In genomic region chr10:3711918-3712317, GRCh38 we compare ENCODE assay signal across 38 cellular contexts.
"Had no signal": no experiment of that assay in that cellular context is flagged by ENCODE, and none has a peak within 500 bp of the region (broad histone marks: within the 10 kb centered on the region; RNA-seq: fewer than 3 reads in every experiment).

No MANE protein-coding gene starts in this region.

- H3K36me3 Mint-ChIP-seq: activated naive CD8-positive, alpha-beta T cell treated with anti-CD3 and anti-CD28 coated beads for 36 hours; brain had no signal

- DNase-seq: activated effector memory CD4-positive, alpha-beta T cell treated with anti-CD3 and anti-CD28 coated beads, Interleukin-2, amount 50 U/mL, for 16 hours; activated effector memory CD4-positive, alpha-beta T cell treated with Interleukin-2 at 50 U/mL for 16 hours; activated gamma-delta T cell; activated gamma-delta T cell treated with Interleukin-2 at 50 U/mL for 16 hours; activated naive CD4-positive, alpha-beta T cell; activated naive CD4-positive, alpha-beta T cell treated with anti-CD3 and anti-CD28 coated beads for 36 hours; activated naive CD4-positive, alpha-beta T cell treated with anti-CD3 and anti-CD28 coated beads, Interleukin-2, amount 10 ng/mL, durations not matched to agents 7 days and 5 days; activated naive CD4-positive, alpha-beta T cell treated with anti-CD3 and anti-CD28 coated beads, Interleukin-2, amount 50 U/mL, for 16 hours; activated naive CD4-positive, alpha-beta T cell treated with Interleukin-2 at 50 U/mL for 16 hours; activated naive CD8-positive, alpha-beta T cell treated with anti-CD3 and anti-CD28 coated beads for 36 hours; activated naive CD8-positive, alpha-beta T cell treated with anti-CD3 and anti-CD28 coated beads, Interleukin-2, amount 10 ng/mL, durations not matched to agents 7 days and 5 days; activated naive CD8-positive, alpha-beta T cell treated with anti-CD3 and anti-CD28 coated beads, Interleukin-2, amount 50 U/mL, for 24 hours; activated T-cell treated with anti-CD3 and anti-CD28 coated beads, Interleukin-2, amount 50 U/mL, for 1 hour; activated T-cell treated with anti-CD3 and anti-CD28 coated beads, Interleukin-2, amount 50 U/mL, for 24 hours; activated T-cell treated with anti-CD3 and anti-CD28 coated beads, Interleukin-2, amount 50 U/mL, for 4 hours; activated T-cell treated with anti-CD3 and anti-CD28 coated beads, Interleukin-2, amount 50 U/mL, for 48 hours; activated T-cell treated with anti-CD3 and anti-CD28 coated beads, Interleukin-2, amount 50 U/mL, for 72 hours; adrenal gland; amniotic stem cell; amygdala; anterior cingulate cortex; aorta; body of pancreas; brain microvascular endothelial cell; caudate nucleus; central memory CD4-positive, alpha-beta T cell; cerebellar nuclear complex had no signal

- H3K4me1 Mint-ChIP-seq: activated naive CD4-positive, alpha-beta T cell treated with anti-CD3 and anti-CD28 coated beads, Interleukin-2, amount 10 ng/mL, durations not matched to agents 7 days and 5 days; activated naive CD4-positive, alpha-beta T cell treated with anti-CD3 and anti-CD28 coated beads, Interleukin-2, amount 50 U/mL, for 24 hours; activated naive CD8-positive, alpha-beta T cell treated with anti-CD3 and anti-CD28 coated beads for 36 hours; central memory CD8-positive, alpha-beta T cell had no signal

- H3K27ac Mint-ChIP-seq: activated naive CD4-positive, alpha-beta T cell treated with anti-CD3 and anti-CD28 coated beads for 36 hours; activated naive CD4-positive, alpha-beta T cell treated with anti-CD3 and anti-CD28 coated beads, Interleukin-2, amount 10 ng/mL, durations not matched to agents 7 days and 5 days; activated naive CD4-positive, alpha-beta T cell treated with anti-CD3 and anti-CD28 coated beads, Interleukin-2, amount 50 U/mL, for 24 hours; activated naive CD8-positive, alpha-beta T cell; activated naive CD8-positive, alpha-beta T cell treated with anti-CD3 and anti-CD28 coated beads for 36 hours; activated naive CD8-positive, alpha-beta T cell treated with anti-CD3 and anti-CD28 coated beads, Interleukin-2, amount 10 ng/mL, durations not matched to agents 7 days and 5 days; activated naive CD8-positive, alpha-beta T cell treated with anti-CD3 and anti-CD28 coated beads, Interleukin-2, amount 50 U/mL, for 24 hours; activated T-cell treated with anti-CD3 and anti-CD28 coated beads, Interleukin-2, amount 50 U/mL, for 24 hours; activated T-cell treated with anti-CD3 and anti-CD28 coated beads, Interleukin-2, amount 50 U/mL, for 72 hours; activated T-helper 1 cell treated with anti-CD3 and anti-CD28 coated beads, Interleukin-12 subunit alpha, Interleukin-12 subunit beta, Interleukin-2, Interleukin-4 antibody, amounts not matched to agents 30 ng/mL and 10 ng/mL and 1 ng/mL, durations not matched to agents 14 hours and 24 hours and 36 hours; activated T-helper 17 cell treated with anti-CD3 and anti-CD28 coated beads, Interleukin-2, amount 50 U/mL, for 72 hours; activated T-helper 2 cell treated with anti-CD3 and anti-CD28 coated beads, Interferon-gamma antibody, Interleukin-2, Interleukin-4, amounts not matched to agents 10 μg/mL and 5 μg/mL and 100 μg/mL, durations not matched to agents 14 hours and 24 hours and 36 hours; brain had no signal

- H3K4me3 ChIP-seq: adrenal gland, ascending aorta, body of pancreas, breast epithelium, cardiac muscle cell had no signal

- ATAC-seq: activated naive CD4-positive, alpha-beta T cell treated with anti-CD3 and anti-CD28 coated beads, Interleukin-2, amount 50 U/mL, for 72 hours; activated naive CD8-positive, alpha-beta T cell treated with anti-CD3 and anti-CD28 coated beads, Interleukin-2, amount 50 U/mL, for 24 hours; activated T-cell treated with anti-CD3 and anti-CD28 coated beads, Interleukin-2, amount 50 U/mL, for 4 hours; activated T-cell treated with anti-CD3 and anti-CD28 coated beads, Interleukin-2, amount 50 U/mL, for 72 hours; activated T-helper 17 cell treated with anti-CD3 and anti-CD28 coated beads, Interleukin-2, amount 50 U/mL, for 72 hours; body of pancreas had no signal

- H3K27ac ChIP-seq: adrenal gland, ascending aorta, body of pancreas, brain microvascular endothelial cell, breast epithelium, cardiac muscle cell had no signal

- H3K4me1 ChIP-seq: adrenal gland, ascending aorta, body of pancreas, breast epithelium had no signal

- H3K9me3 Mint-ChIP-seq: activated naive CD4-positive, alpha-beta T cell treated with anti-CD3 and anti-CD28 coated beads, Interleukin-2, amount 50 U/mL, for 24 hours had no signal

- H3K36me3 ChIP-seq: adrenal gland, ascending aorta, brain microvascular endothelial cell, breast epithelium, cardiac muscle cell had no signal

- H3K4me3 Mint-ChIP-seq: activated naive CD4-positive, alpha-beta T cell treated with anti-CD3 and anti-CD28 coated beads for 36 hours; activated naive CD4-positive, alpha-beta T cell treated with anti-CD3 and anti-CD28 coated beads, Interleukin-2, amount 10 ng/mL, durations not matched to agents 7 days and 5 days; activated naive CD4-positive, alpha-beta T cell treated with anti-CD3 and anti-CD28 coated beads, Interleukin-2, amount 50 U/mL, for 24 hours; activated naive CD8-positive, alpha-beta T cell; activated naive CD8-positive, alpha-beta T cell treated with anti-CD3 and anti-CD28 coated beads for 36 hours; activated naive CD8-positive, alpha-beta T cell treated with anti-CD3 and anti-CD28 coated beads, Interleukin-2, amount 10 ng/mL, durations not matched to agents 7 days and 5 days; activated naive CD8-positive, alpha-beta T cell treated with anti-CD3 and anti-CD28 coated beads, Interleukin-2, amount 50 U/mL, for 24 hours; activated T-cell treated with anti-CD3 and anti-CD28 coated beads, Interleukin-2, amount 50 U/mL, for 24 hours; activated T-cell treated with anti-CD3 and anti-CD28 coated beads, Interleukin-2, amount 50 U/mL, for 4 hours; activated T-cell treated with anti-CD3 and anti-CD28 coated beads, Interleukin-2, amount 50 U/mL, for 72 hours; activated T-helper 1 cell treated with anti-CD3 and anti-CD28 coated beads, Interleukin-12 subunit alpha, Interleukin-12 subunit beta, Interleukin-2, Interleukin-4 antibody, amounts not matched to agents 30 ng/mL and 10 ng/mL and 1 ng/mL, durations not matched to agents 14 hours and 24 hours and 36 hours; activated T-helper 17 cell treated with anti-CD3 and anti-CD28 coated beads, Interleukin-2, amount 50 U/mL, for 72 hours; brain; central memory CD8-positive, alpha-beta T cell had no signal

- H3K9me3 ChIP-seq: adrenal gland, body of pancreas had no signal
